Comparison of ENCODE assay signal across 24 cellular contexts in the genomic region with DNA sequence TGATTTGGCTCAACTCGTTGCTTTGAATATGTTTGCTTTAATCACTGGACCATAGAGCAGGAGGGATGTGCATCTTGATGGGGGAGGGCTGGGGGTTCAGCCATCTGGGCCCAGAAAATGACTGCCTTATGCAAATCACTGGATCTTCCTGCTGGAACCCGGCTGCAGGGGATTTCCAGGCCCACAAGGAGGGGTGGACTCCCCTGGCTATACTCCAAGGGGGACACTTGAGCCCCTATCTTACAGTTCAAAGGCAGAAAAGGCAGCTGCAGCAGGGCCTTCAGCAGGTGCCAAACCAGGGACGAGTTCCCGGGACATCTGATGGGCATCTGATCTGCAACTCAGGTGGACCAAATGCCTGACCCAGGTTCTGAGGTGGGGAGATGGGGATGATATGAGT.
DNase-seq lines count a peak whose midpoint lies in the region; TF ChIP-seq lines count a peak whose summit lies in the region.
"Had no signal": no experiment of that assay in that cellular context is flagged by ENCODE, and none has a peak within 500 bp of the region (broad histone marks: within the 10 kb centered on the region; RNA-seq: fewer than 3 reads in every experiment).

No MANE protein-coding gene starts in this region.

- H3K36me3 Mint-ChIP-seq in activated CD4-positive, alpha-beta memory T cell treated with anti-CD3 and anti-CD28 coated beads for 36 hours: no peaks in the 10 kb centered on the region
- H3K36me3 Mint-ChIP-seq: CD8-positive, alpha-beta memory T cell had no signal

- peak; percentile 5 for DNase-seq in NCI-H510A treated with DMSO at 0.1 percent for 48 hours (lab: John Stamatoyannopoulos, UW)
- DNase-seq in NCI-H510A (lab: John Stamatoyannopoulos, UW): no peak
- DNase-seq in NCI-H1092 (lab: John Stamatoyannopoulos, UW): peak; percentile 63
- peak; percentile 12 for DNase-seq in colonic mucosa
- peak; percentile 60 to 79 for DNase-seq in vagina (ENCODE audit: extremely low spot score in 2 of 2)
- no peak for DNase-seq in NCI-H1436 treated with DMSO at 0.1 percent for 48 hours (lab: John Stamatoyannopoulos, UW)
- no peak for DNase-seq in activated CD4-positive, alpha-beta memory T cell treated with anti-CD3 and anti-CD28 coated beads for 36 hours
- DNase-seq: activated naive CD4-positive, alpha-beta T cell treated with anti-CD3 and anti-CD28 coated beads for 36 hours; CD8-positive, alpha-beta memory T cell; central memory CD4-positive, alpha-beta T cell; DMS53; endodermal cell; GF-D8; left ventricle myocardium superior; NCI-H187 treated with DMSO at 0.1 percent for 48 hours; NK-92 treated with Interleukin-12 subunit alpha and Interleukin-12 subunit beta, amount 100 ng/mL, for 24 hours; PC-9; posterior cingulate gyrus; right cardiac atrium; T-helper 17 cell; testis had no signal

- H3K4me1 ChIP-seq in colonic mucosa (no peaks in the 10 kb centered on the region), vagina (peaks cover under 1% of the 10 kb centered on the region)
- H3K4me1 ChIP-seq: testis had no signal

- no peak for TF ChIP-seq POLR2A in vagina (IDR thresholded peaks at IDR 0.05)

- H3K9me3 Mint-ChIP-seq in activated CD4-positive, alpha-beta memory T cell treated with anti-CD3 and anti-CD28 coated beads for 36 hours: peaks cover 8% of the 10 kb centered on the region
- H3K9me3 Mint-ChIP-seq: dendritic cell treated with granulocyte-macrophage colony-stimulating factor and Interleukin-4, amounts not matched to agents 40 ng/mL and 50 ng/mL, for 4 days had no signal

- POLR2A ChIA-PET in activated CD4-positive, alpha-beta memory T cell treated with anti-CD3 and anti-CD28 coated beads for 36 hours (lab: Charles Lee): no interaction called here

- H3K9me3 ChIP-seq in colonic mucosa (no peaks in the 10 kb centered on the region), vagina (no peaks in the 10 kb centered on the region)
- H3K9me3 ChIP-seq: testis had no signal

- H3K4me3 Mint-ChIP-seq in activated CD4-positive, alpha-beta memory T cell treated with anti-CD3 and anti-CD28 coated beads for 36 hours: no peak overlapping the region
- H3K4me3 Mint-ChIP-seq: activated naive CD4-positive, alpha-beta T cell treated with anti-CD3 and anti-CD28 coated beads for 36 hours; CD8-positive, alpha-beta memory T cell; dendritic cell treated with granulocyte-macrophage colony-stimulating factor and Interleukin-4, amounts not matched to agents 40 ng/mL and 50 ng/mL, for 4 days; endodermal cell; stimulated activated naive CD8-positive, alpha-beta T cell treated with anti-CD3 and anti-CD28 coated beads, Interleukin-15, Interleukin-2, amounts not matched to agents 100 ng/mL and 50 ng/mL, for 24 hours; T-helper 17 cell had no signal

- H3K4me3 ChIP-seq in colonic mucosa: no peak overlapping the region
- H3K4me3 ChIP-seq in vagina: no peak overlapping the region
- H3K4me3 ChIP-seq: PC-9, smooth muscle cell, testis had no signal

- CTCF ChIA-PET in activated CD4-positive, alpha-beta memory T cell treated with anti-CD3 and anti-CD28 coated beads for 36 hours (lab: Charles Lee): no interaction called here

- H3K4me1 Mint-ChIP-seq in activated CD4-positive, alpha-beta memory T cell treated with anti-CD3 and anti-CD28 coated beads for 36 hours (ENCODE audit: low read depth): no peaks in the 10 kb centered on the region
- H3K4me1 Mint-ChIP-seq: CD8-positive, alpha-beta memory T cell; endodermal cell; T-helper 17 cell had no signal

- H3K36me3 ChIP-seq in colonic mucosa (no peaks in the 10 kb centered on the region), vagina (no peaks in the 10 kb centered on the region)

- intact Hi-C loops in colonic mucosa (cut with DNase I): no loop called here
- intact Hi-C loops in vagina (cut with DNase I): loop anchor here (5.0 kb wide), 1 partner anchor 97 kb away; no protein-coding TSS in a partner anchor
- intact Hi-C loops in activated CD4-positive, alpha-beta memory T cell treated with anti-CD3 and anti-CD28 coated beads for 36 hours (cut with micrococcal nuclease): no loop called here

- H3K27ac Mint-ChIP-seq in activated CD4-positive, alpha-beta memory T cell treated with anti-CD3 and anti-CD28 coated beads for 36 hours: no peak overlapping the region
- H3K27ac Mint-ChIP-seq: activated naive CD4-positive, alpha-beta T cell treated with anti-CD3 and anti-CD28 coated beads for 36 hours; CD8-positive, alpha-beta memory T cell; dendritic cell treated with granulocyte-macrophage colony-stimulating factor and Interleukin-4, amounts not matched to agents 40 ng/mL and 50 ng/mL, for 4 days; endodermal cell; stimulated activated naive CD8-positive, alpha-beta T cell treated with anti-CD3 and anti-CD28 coated beads, Interleukin-15, Interleukin-2, amounts not matched to agents 100 ng/mL and 50 ng/mL, for 24 hours; T-helper 17 cell had no signal

- peaks cover 6% of the 10 kb centered on the region for H3K27me3 Mint-ChIP-seq in activated CD4-positive, alpha-beta memory T cell treated with anti-CD3 and anti-CD28 coated beads for 36 hours

- H3K27me3 ChIP-seq in colonic mucosa: no peaks in the 10 kb centered on the region
- H3K27me3 ChIP-seq in vagina: no peaks in the 10 kb centered on the region
- H3K27me3 ChIP-seq: testis had no signal

- H3K27ac ChIP-seq in colonic mucosa: no peak overlapping the region
- H3K27ac ChIP-seq in vagina: no peak overlapping the region
- H3K27ac ChIP-seq: PC-9, testis had no signal

- TF ChIP-seq CTCF in colonic mucosa (IDR thresholded peaks at IDR 0.05) (no peak), vagina (IDR thresholded peaks at IDR 0.05) (no peak)

- no peak overlapping the region for H3K9ac ChIP-seq in colonic mucosa (ENCODE audit: low read depth in 2 of 2, low read length in 2 of 2)

Comparison
In these comparisons a context has a peak if more than half of its experiments do, and no peak if none do; other contexts are left out.
1. DNase-seq: peak in NCI-H510A treated with DMSO at 0.1 percent for 48 hours (single experiment), NCI-H1092 (single experiment), colonic mucosa (single experiment) and vagina (2 of 2); none in NCI-H510A (single experiment), NCI-H1436 treated with DMSO at 0.1 percent for 48 hours (single experiment) and activated CD4-positive, alpha-beta memory T cell treated with anti-CD3 and anti-CD28 coated beads for 36 hours (single experiment).